18 cellular contexts compared by ENCODE assay signal in genomic region chr18:34261865-34262780, GRCh38. TPM values are rescaled to one million over a fixed set of nuclear protein-coding genes. Genes with fewer than 3 reads are reported as not detected.
DNase-seq lines count a peak whose midpoint lies in the region; ATAC-seq and TF ChIP-seq lines count a peak whose summit lies in the region.
"Had no signal": no experiment of that assay in that cellular context is flagged by ENCODE, and none has a peak within 500 bp of the region (broad histone marks: within the 10 kb centered on the region; RNA-seq: fewer than 3 reads in every experiment).

No MANE protein-coding gene starts in this region.

- H2AFZ ChIP-seq in mesenchymal stem cell (ENCODE audit: low read depth, low read length), result no peak overlapping the region

- H2BK120ac ChIP-seq in mesenchymal stem cell (ENCODE audit: low read depth, low read length), result no peak overlapping the region

- TF ChIP-seq POLR2A in stomach (IDR thresholded peaks at IDR 0.05), result no peak

- H3K79me1 ChIP-seq in mesenchymal stem cell (replicated peaks; ENCODE audit: low read length, poor library complexity, severe bottlenecking), result no peaks in the 10 kb centered on the region

- no peak overlapping the region for H3K18ac ChIP-seq in mesenchymal stem cell (ENCODE audit: low read depth in 1 of 2, low read length in 2 of 2)

- peaks cover 17% of the 10 kb centered on the region for H3K9me3 Mint-ChIP-seq in activated CD8-positive, alpha-beta memory T cell treated with anti-CD3 and anti-CD28 coated beads, Interleukin-2, amount 10 ng/mL, durations not matched to agents 7 days and 5 days (ENCODE audit: low read depth)

- H3K27ac ChIP-seq in mesenchymal stem cell (ENCODE audit: low read length, poor library complexity, severe bottlenecking), result peak overlapping the region; percentile 38
- no peak overlapping the region for H3K27ac ChIP-seq in stomach
- H3K27ac ChIP-seq: heart left ventricle, right lobe of liver, upper lobe of left lung had no signal

- H3K36me3 Mint-ChIP-seq in activated CD8-positive, alpha-beta memory T cell treated with anti-CD3 and anti-CD28 coated beads, Interleukin-2, amount 10 ng/mL, durations not matched to agents 7 days and 5 days, result no peaks in the 10 kb centered on the region

- TF ChIP-seq CTCF in stomach (IDR thresholded peaks at IDR 0.05), result no peak

- H3K4me3 ChIP-seq in mesenchymal stem cell (ENCODE audit: insufficient read depth in 1 of 2, low read depth in 1 of 2, low read length in 2 of 2) (no peak overlapping the region), stomach (no peak overlapping the region)
- H3K4me3 ChIP-seq: heart left ventricle, right lobe of liver, upper lobe of left lung had no signal

- no peak overlapping the region for H3K14ac ChIP-seq in mesenchymal stem cell (ENCODE audit: low read length in 2 of 2)

- peaks cover 7% of the 10 kb centered on the region for H3K9me3 ChIP-seq in mesenchymal stem cell (ENCODE audit: control insufficient read depth, low read length)
- H3K9me3 ChIP-seq in stomach, result peaks cover 0 to 22% (median 12%) of the 10 kb centered on the region in 4 donors
- H3K9me3 ChIP-seq: right lobe of liver had no signal

- CTCF ChIA-PET in activated CD8-positive, alpha-beta memory T cell treated with anti-CD3 and anti-CD28 coated beads, Interleukin-2, amount 10 ng/mL, durations not matched to agents 7 days and 5 days (lab: Charles Lee), result no interaction called here

- TF ChIP-seq EP300 in stomach (IDR thresholded peaks at IDR 0.05), result no peak

- H3K4ac ChIP-seq in mesenchymal stem cell (ENCODE audit: low read depth in 1 of 2, low read length in 2 of 2), result no peak overlapping the region

- H4K91ac ChIP-seq in mesenchymal stem cell (ENCODE audit: low read length), result no peak overlapping the region

- no peaks in the 10 kb centered on the region for H3K36me3 ChIP-seq in mesenchymal stem cell (ENCODE audit: control insufficient read depth in 1 of 2, insufficient read depth in 2 of 2, low read depth in 1 of 2, low read length in 2 of 2)
- H3K36me3 ChIP-seq in stomach, result no peaks in the 10 kb centered on the region
- H3K36me3 ChIP-seq: heart left ventricle, right lobe of liver, upper lobe of left lung had no signal

- no peak overlapping the region for H4K8ac ChIP-seq in mesenchymal stem cell (ENCODE audit: low read length)

- H2BK5ac ChIP-seq in mesenchymal stem cell (ENCODE audit: low read depth, low read length, poor library complexity, severe bottlenecking), result no peak overlapping the region

- H3K23ac ChIP-seq in mesenchymal stem cell (ENCODE audit: low read length in 2 of 2), result no peak overlapping the region

- no peak overlapping the region for H2BK12ac ChIP-seq in mesenchymal stem cell (ENCODE audit: low read length in 2 of 2)

- H3K4me1 Mint-ChIP-seq in activated CD8-positive, alpha-beta memory T cell treated with anti-CD3 and anti-CD28 coated beads, Interleukin-2, amount 10 ng/mL, durations not matched to agents 7 days and 5 days, result no peaks in the 10 kb centered on the region
- H3K4me1 Mint-ChIP-seq: naive B cell had no signal

- no peak overlapping the region for H3K27ac Mint-ChIP-seq in activated CD8-positive, alpha-beta memory T cell treated with anti-CD3 and anti-CD28 coated beads, Interleukin-2, amount 10 ng/mL, durations not matched to agents 7 days and 5 days
- H3K27ac Mint-ChIP-seq: activated T-cell treated with anti-CD3 and anti-CD28 coated beads, Interleukin-2, amount 50 U/mL, for 24 hours; naive B cell had no signal

- no peak overlapping the region for H3K4me3 Mint-ChIP-seq in activated CD8-positive, alpha-beta memory T cell treated with anti-CD3 and anti-CD28 coated beads, Interleukin-2, amount 10 ng/mL, durations not matched to agents 7 days and 5 days
- H3K4me3 Mint-ChIP-seq: activated T-cell treated with anti-CD3 and anti-CD28 coated beads, Interleukin-2, amount 50 U/mL, for 24 hours; naive B cell had no signal

- ATAC-seq in GM18508 (IDR thresholded peaks at IDR 0.05; ENCODE audit: insufficient read depth, unreplicated experiment), result peak; percentile 97
- ATAC-seq in GM21717 (IDR thresholded peaks at IDR 0.05; ENCODE audit: unreplicated experiment), result peak; percentile 61
- peak; percentile 97 for ATAC-seq in HG03432 (IDR thresholded peaks at IDR 0.05; ENCODE audit: unreplicated experiment)
- ATAC-seq in activated CD8-positive, alpha-beta memory T cell treated with anti-CD3 and anti-CD28 coated beads, Interleukin-2, amount 10 ng/mL, durations not matched to agents 7 days and 5 days, result no peak
- ATAC-seq: heart left ventricle, left ventricle myocardium superior, right lobe of liver had no signal

- H3K27me3 ChIP-seq in mesenchymal stem cell (ENCODE audit: control insufficient read depth in 1 of 2, insufficient read depth in 1 of 2, low read length in 2 of 2) (no peaks in the 10 kb centered on the region), stomach (no peaks in the 10 kb centered on the region)
- H3K27me3 ChIP-seq: heart left ventricle, right lobe of liver, upper lobe of left lung had no signal

- no peak overlapping the region for H3K9ac ChIP-seq in mesenchymal stem cell (ENCODE audit: low read length)

- H3K4me1 ChIP-seq in mesenchymal stem cell (ENCODE audit: control insufficient read depth, insufficient read depth, low read depth, low read length) (no peaks in the 10 kb centered on the region), stomach (no peaks in the 10 kb centered on the region)
- H3K4me1 ChIP-seq: heart left ventricle, right lobe of liver, upper lobe of left lung had no signal

- H2AK5ac ChIP-seq in mesenchymal stem cell (ENCODE audit: low read length, severe bottlenecking), result no peak overlapping the region

- no peak for DNase-seq in mesenchymal stem cell
- DNase-seq in HPDE6-E6E7 (ENCODE audit: extremely low spot score), result no peak
- DNase-seq in NCI-H1048 (lab: John Stamatoyannopoulos, UW), result no peak
- no peak for DNase-seq in stomach
- DNase-seq in activated CD8-positive, alpha-beta memory T cell treated with anti-CD3 and anti-CD28 coated beads, Interleukin-2, amount 10 ng/mL, durations not matched to agents 7 days and 5 days, result no peak
- DNase-seq: activated T-cell treated with anti-CD3 and anti-CD28 coated beads, Interleukin-2, amount 50 U/mL, for 24 hours; DMS79 treated with DMSO at 0.1 percent for 48 hours; heart left ventricle; left ventricle myocardium superior; naive B cell; NCI-H1694; right lobe of liver; SHP77; T-helper 2 cell; upper lobe of left lung had no signal

- WGBS in mesenchymal stem cell, result 80% methylated on average over 1 of the region's 3 CpGs
- WGBS in stomach, 5 donors, result 60 to 75% (median 70%) methylated on average over 3 of the region's 3 CpGs

- H3K4me2 ChIP-seq in mesenchymal stem cell (ENCODE audit: low read length, poor library complexity, severe bottlenecking), result no peak overlapping the region

- H3K27me3 Mint-ChIP-seq in activated CD8-positive, alpha-beta memory T cell treated with anti-CD3 and anti-CD28 coated beads, Interleukin-2, amount 10 ng/mL, durations not matched to agents 7 days and 5 days, result no peaks in the 10 kb centered on the region
- H3K27me3 Mint-ChIP-seq: activated T-cell treated with anti-CD3 and anti-CD28 coated beads, Interleukin-2, amount 50 U/mL, for 24 hours; naive B cell had no signal

- H2BK15ac ChIP-seq in mesenchymal stem cell (ENCODE audit: low read depth, poor library complexity, severe bottlenecking), result no peak overlapping the region

- intact Hi-C loops in stomach (cut with DNase I; ENCODE audit: low total_unique reads), result no loop called here

RNA-seq across cellular contexts. Expression of gene NOL4, which starts 37.4 kb away (rescaled TPM):
- polyA plus RNA-seq in mesenchymal stem cell (2013, experiment 1 of 2), result not detected
- polyA plus RNA-seq in mesenchymal stem cell (2013, experiment 2 of 2), result not detected
- 1 to 10 TPM in 1 of 5 donors, under 1 TPM in 1, not detected in 3; 0.14 to 1.8 TPM for total RNA-seq in stomach
- polyA plus RNA-seq in stomach, result under 1 TPM in 2 of 3 donors, not detected in 1; 0.08 to 0.19 TPM
- not detected for total RNA-seq in activated CD8-positive, alpha-beta memory T cell treated with anti-CD3 and anti-CD28 coated beads, Interleukin-2, amount 10 ng/mL, durations not matched to agents 7 days and 5 days
